In genomic region chr3:16151109-16151508, GRCh38 we compare ENCODE assay signal across 12 cellular contexts. TPM values are rescaled to one million over a fixed set of nuclear protein-coding genes. Genes with fewer than 3 reads are reported as not detected.
DNase-seq lines count a peak whose midpoint lies in the region; ATAC-seq and TF ChIP-seq lines count a peak whose summit lies in the region.
"Had no signal": no experiment of that assay in that cellular context is flagged by ENCODE, and none has a peak within 500 bp of the region (broad histone marks: within the 10 kb centered on the region; RNA-seq: fewer than 3 reads in every experiment).

No MANE protein-coding gene starts in this region.

- no peak for ATAC-seq in HG03432 (IDR thresholded peaks at IDR 0.05; ENCODE audit: unreplicated experiment)
- no peak for ATAC-seq in HG02884 (IDR thresholded peaks at IDR 0.05; ENCODE audit: unreplicated experiment)

- H3K4me3 ChIP-seq in AG10803 (ENCODE audit: low read length) (no peak overlapping the region), H7 (ENCODE audit: insufficient read depth, low read depth, low read length) (no peak overlapping the region)
- H3K4me3 ChIP-seq: coronary artery had no signal

- DNase-seq in AG10803 (ENCODE audit: low read depth) (peak; percentile 94), OCI-M1 (lab: John Stamatoyannopoulos, UW) (peak; percentile 81), epithelial cell of prostate (ENCODE audit: low read depth, low spot score) (peak; percentile 31), middle frontal gyrus (ENCODE audit: extremely low spot score, low spot score) (peak; percentile 63), H7 (no peak), NCI-H82 treated with DMSO at 0.1 percent for 48 hours (lab: John Stamatoyannopoulos, UW; ENCODE audit: unreplicated experiment) (no peak)
- DNase-seq: activated B cell treated with CpG ODN at 0.5 μM for 24 hours, NCI-H526 had no signal

- no peaks in the 10 kb centered on the region for H3K36me3 ChIP-seq in H7 (replicated peaks; ENCODE audit: control insufficient read depth, insufficient read depth, low read length)

- peaks cover 26% of the 10 kb centered on the region; the same call in 1 of the 2 replicates for H3K27me3 ChIP-seq in H7 (ENCODE audit: control insufficient read depth, insufficient read depth, low read length)

- H3K27ac ChIP-seq in epithelial cell of prostate: no peak overlapping the region

- TF ChIP-seq CTCF in AG10803 (conservative IDR thresholded peaks at IDR 0.05; ENCODE audit: low read length): no peak

RNA-seq across cellular contexts. Expression of gene GALNT15, which starts 23.4 kb away (rescaled TPM):
- 0.67 TPM in 1 of 2 replicates, not detected in the other for total RNA-seq in H7 (2014; rRNA removed; shearing (Covaris generic))
- total RNA-seq: activated B cell treated with CpG ODN at 0.5 μM for 24 hours; CD4-positive, alpha-beta T cell had no signal

Comparison
In these comparisons a context has a peak if more than half of its experiments do, and no peak if none do; other contexts are left out.
1. DNase-seq: peak in AG10803 (single experiment), OCI-M1 (single experiment), epithelial cell of prostate (single experiment) and middle frontal gyrus (single experiment); none in H7 (single experiment) and NCI-H82 treated with DMSO at 0.1 percent for 48 hours (single experiment).